ENCODE assay signal across 17 cellular contexts in the genomic region with DNA sequence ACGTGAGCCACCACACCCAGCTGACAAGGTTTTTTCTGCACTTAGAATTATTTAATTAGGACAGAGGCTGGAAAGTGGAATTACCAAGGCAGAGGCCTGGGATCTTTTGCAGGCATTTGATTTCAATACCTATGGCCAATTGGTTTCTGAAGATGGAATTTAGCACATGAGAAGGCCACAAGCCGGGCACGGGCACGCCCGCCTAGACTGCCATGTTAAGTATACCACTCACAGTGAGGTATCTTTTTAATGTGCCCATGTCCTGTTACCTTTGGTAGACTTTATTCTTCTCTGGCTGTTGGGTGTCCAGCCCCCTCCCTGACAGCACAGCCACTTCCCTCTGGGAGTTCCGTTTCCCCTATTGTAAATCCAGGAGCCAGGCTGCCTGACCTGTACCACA. TPM values are rescaled to one million over a fixed set of nuclear protein-coding genes. Genes with fewer than 3 reads are reported as not detected.
DNase-seq lines count a peak whose midpoint lies in the region; TF ChIP-seq lines count a peak whose summit lies in the region.
"Had no signal": no experiment of that assay in that cellular context is flagged by ENCODE, and none has a peak within 500 bp of the region (broad histone marks: within the 10 kb centered on the region; RNA-seq: fewer than 3 reads in every experiment).

No MANE protein-coding gene starts in this region.

- H3K4me2 ChIP-seq in neuronal stem cell (ENCODE audit: insufficient read depth, low read length, poor library complexity, severe bottlenecking): no peak overlapping the region

- H3K27me3 ChIP-seq in neuronal stem cell (ENCODE audit: control insufficient read depth in 3 of 3, insufficient read depth in 3 of 3, low read depth in 1 of 3, low read length in 3 of 3): no peaks in the 10 kb centered on the region
- H3K27me3 ChIP-seq: right atrium auricular region had no signal

- TF ChIP-seq CTCF in mesothelial cell of epicardium (IDR thresholded peaks at IDR 0.05; ENCODE audit: unreplicated experiment): no peak

- DNase-seq in T-helper 2 cell treated with Interferon-gamma antibody and Interleukin-4, amounts not matched to agents 5 μg/mL and 100 μg/mL, for 36 hours (ENCODE audit: low spot score): no peak
- DNase-seq in T-helper 2 cell (no peak), neuronal stem cell (ENCODE audit: low spot score) (no peak), mesothelial cell of epicardium (ENCODE audit: low spot score in 2 of 2, unreplicated experiment in 2 of 2) (no peak), NCI-H2029 (lab: John Stamatoyannopoulos, UW) (no peak), epidermal melanocyte (ENCODE audit: insufficient read length, low spot score) (no peak)
- DNase-seq in activated T-helper 2 cell treated with anti-CD3 and anti-CD28 coated beads, Interferon-gamma antibody, Interleukin-2, Interleukin-4, amounts not matched to agents 10 μg/mL and 5 μg/mL and 100 μg/mL, durations not matched to agents 14 hours and 24 hours and 36 hours (ENCODE audit: low spot score): no peak
- DNase-seq: 8988T; glutamatergic neuron; mesendoderm; NCI-H187; NCI-H526; stimulated activated CD4-positive, alpha-beta T cell treated with anti-CD3 and anti-CD28 coated beads, Interleukin-1b, Interleukin-23, amount 100 ng/mL, for 48 hours had no signal

- no peak overlapping the region for H3K4ac ChIP-seq in neuronal stem cell (ENCODE audit: low read length)

- H4K8ac ChIP-seq in neuronal stem cell (ENCODE audit: low read depth, low read length): no peak overlapping the region

- H3K18ac ChIP-seq in neuronal stem cell (ENCODE audit: low read length): no peak overlapping the region

- H2BK15ac ChIP-seq in neuronal stem cell (ENCODE audit: low read length): no peak overlapping the region

- H3K9me3 ChIP-seq in neuronal stem cell (replicated peaks in 1 of 2; ENCODE audit: control insufficient read depth in 2 of 2, insufficient read depth in 1 of 2, low read depth in 1 of 2, low read length in 2 of 2): no peaks in the 10 kb centered on the region
- H3K9me3 ChIP-seq: right atrium auricular region, thoracic aorta had no signal

- H3K36me3 Mint-ChIP-seq in T-helper 2 cell treated with Interferon-gamma antibody and Interleukin-4, amounts not matched to agents 5 μg/mL and 100 μg/mL, for 36 hours (ENCODE audit: low read depth): peaks cover 30% of the 10 kb centered on the region
- H3K36me3 Mint-ChIP-seq in IgD-negative memory B cell: peaks cover 2% of the 10 kb centered on the region
- peaks cover 12% of the 10 kb centered on the region for H3K36me3 Mint-ChIP-seq in activated T-helper 2 cell treated with anti-CD3 and anti-CD28 coated beads, Interferon-gamma antibody, Interleukin-2, Interleukin-4, amounts not matched to agents 10 μg/mL and 5 μg/mL and 100 μg/mL, durations not matched to agents 14 hours and 24 hours and 36 hours (ENCODE audit: low read depth)
- peaks cover 5% of the 10 kb centered on the region for H3K36me3 Mint-ChIP-seq in mesothelial cell of epicardium

- H3K27me3 Mint-ChIP-seq in T-helper 2 cell treated with Interferon-gamma antibody and Interleukin-4, amounts not matched to agents 5 μg/mL and 100 μg/mL, for 36 hours (ENCODE audit: low read depth): no peaks in the 10 kb centered on the region
- H3K27me3 Mint-ChIP-seq in IgD-negative memory B cell (no peaks in the 10 kb centered on the region), mesothelial cell of epicardium (ENCODE audit: low read depth) (no peaks in the 10 kb centered on the region)
- H3K27me3 Mint-ChIP-seq in activated T-helper 2 cell treated with anti-CD3 and anti-CD28 coated beads, Interferon-gamma antibody, Interleukin-2, Interleukin-4, amounts not matched to agents 10 μg/mL and 5 μg/mL and 100 μg/mL, durations not matched to agents 14 hours and 24 hours and 36 hours (ENCODE audit: low read depth): no peaks in the 10 kb centered on the region

- H3K9me3 Mint-ChIP-seq in T-helper 2 cell treated with Interferon-gamma antibody and Interleukin-4, amounts not matched to agents 5 μg/mL and 100 μg/mL, for 36 hours: no peaks in the 10 kb centered on the region
- H3K9me3 Mint-ChIP-seq in IgD-negative memory B cell (peaks cover 0 to 1% (median 0%) of the 10 kb centered on the region in 3 donors), mesothelial cell of epicardium (no peaks in the 10 kb centered on the region)
- no peaks in the 10 kb centered on the region for H3K9me3 Mint-ChIP-seq in activated T-helper 2 cell treated with anti-CD3 and anti-CD28 coated beads, Interferon-gamma antibody, Interleukin-2, Interleukin-4, amounts not matched to agents 10 μg/mL and 5 μg/mL and 100 μg/mL, durations not matched to agents 14 hours and 24 hours and 36 hours

- no peak overlapping the region for H3K4me3 ChIP-seq in neuronal stem cell (ENCODE audit: low read length in 2 of 2)
- H3K4me3 ChIP-seq: coronary artery, right atrium auricular region, thoracic aorta had no signal

- no peak overlapping the region for H2AFZ ChIP-seq in neuronal stem cell (ENCODE audit: low read length)

- no CpG with 5 or more reads among the region's 6 CpGs for WGBS in neuronal stem cell (ENCODE audit: extremely low coverage in 2 of 2, insufficient read length in 2 of 2, insufficient replicate concordance in 1 of 2), 2 donors

- no peak overlapping the region for H4K91ac ChIP-seq in neuronal stem cell (ENCODE audit: low read depth, low read length, poor library complexity)

- H3K14ac ChIP-seq in neuronal stem cell (ENCODE audit: low read length): no peak overlapping the region

- H3K36me3 ChIP-seq in neuronal stem cell (replicated peaks in 1 of 2; ENCODE audit: control insufficient read depth in 2 of 2, insufficient read depth in 2 of 2, low read length in 2 of 2): no peaks in the 10 kb centered on the region
- H3K36me3 ChIP-seq: right atrium auricular region, thoracic aorta had no signal

- H3K23ac ChIP-seq in neuronal stem cell (ENCODE audit: low read depth, low read length, poor library complexity): no peak overlapping the region

- intact Hi-C loops in activated T-helper 2 cell treated with anti-CD3 and anti-CD28 coated beads, Interferon-gamma antibody, Interleukin-2, Interleukin-4, amounts not matched to agents 10 μg/mL and 5 μg/mL and 100 μg/mL, durations not matched to agents 14 hours and 24 hours and 36 hours (cut with micrococcal nuclease): no loop called here

- H2BK12ac ChIP-seq in neuronal stem cell (ENCODE audit: low read length): no peak overlapping the region

- no peaks in the 10 kb centered on the region for H3K79me1 ChIP-seq in neuronal stem cell (ENCODE audit: low read depth, low read length)

- H3K9ac ChIP-seq in neuronal stem cell (ENCODE audit: low read depth, low read length, poor library complexity): no peak overlapping the region

- no peak overlapping the region for H3K27ac ChIP-seq in neuronal stem cell (replicated peaks; ENCODE audit: low read length)
- H3K27ac ChIP-seq: coronary artery, right atrium auricular region, thoracic aorta had no signal

- peak overlapping the region; percentile 27 for H3K4me3 Mint-ChIP-seq in T-helper 2 cell treated with Interferon-gamma antibody and Interleukin-4, amounts not matched to agents 5 μg/mL and 100 μg/mL, for 36 hours
- peak overlapping the region in 2 of 4 donors; percentile 63 to 87 for H3K4me3 Mint-ChIP-seq in IgD-negative memory B cell
- H3K4me3 Mint-ChIP-seq in activated T-helper 2 cell treated with anti-CD3 and anti-CD28 coated beads, Interferon-gamma antibody, Interleukin-2, Interleukin-4, amounts not matched to agents 10 μg/mL and 5 μg/mL and 100 μg/mL, durations not matched to agents 14 hours and 24 hours and 36 hours (ENCODE audit: low read depth): no peak overlapping the region
- H3K4me3 Mint-ChIP-seq in mesothelial cell of epicardium: no peak overlapping the region

- peak overlapping the region; percentile 87 for H3K27ac Mint-ChIP-seq in T-helper 2 cell treated with Interferon-gamma antibody and Interleukin-4, amounts not matched to agents 5 μg/mL and 100 μg/mL, for 36 hours
- H3K27ac Mint-ChIP-seq in IgD-negative memory B cell (peak overlapping the region in 2 of 3 donors; percentile 57 to 82), mesothelial cell of epicardium (no peak overlapping the region)
- peak overlapping the region; percentile 97 for H3K27ac Mint-ChIP-seq in activated T-helper 2 cell treated with anti-CD3 and anti-CD28 coated beads, Interferon-gamma antibody, Interleukin-2, Interleukin-4, amounts not matched to agents 10 μg/mL and 5 μg/mL and 100 μg/mL, durations not matched to agents 14 hours and 24 hours and 36 hours

- H3K4me1 ChIP-seq in neuronal stem cell (ENCODE audit: control insufficient read depth in 2 of 2, insufficient read depth in 1 of 2, low read depth in 1 of 2, low read length in 2 of 2): peaks cover 0 to 6% of the 10 kb centered on the region in 2 donors

- H2BK5ac ChIP-seq in neuronal stem cell (ENCODE audit: low read length): no peak overlapping the region

- H2BK120ac ChIP-seq in neuronal stem cell (ENCODE audit: low read depth, low read length): peak overlapping the region; percentile 55

- H2AK5ac ChIP-seq in neuronal stem cell (ENCODE audit: low read depth, low read length): no peak overlapping the region

- H3K4me1 Mint-ChIP-seq in T-helper 2 cell treated with Interferon-gamma antibody and Interleukin-4, amounts not matched to agents 5 μg/mL and 100 μg/mL, for 36 hours (ENCODE audit: low read depth): peaks cover 59% of the 10 kb centered on the region
- peaks cover 25 to 43% (median 25%) of the 10 kb centered on the region in 3 donors for H3K4me1 Mint-ChIP-seq in IgD-negative memory B cell
- H3K4me1 Mint-ChIP-seq in activated T-helper 2 cell treated with anti-CD3 and anti-CD28 coated beads, Interferon-gamma antibody, Interleukin-2, Interleukin-4, amounts not matched to agents 10 μg/mL and 5 μg/mL and 100 μg/mL, durations not matched to agents 14 hours and 24 hours and 36 hours (ENCODE audit: low read depth): peaks cover 56% of the 10 kb centered on the region
- H3K4me1 Mint-ChIP-seq in mesothelial cell of epicardium: peaks cover 19% of the 10 kb centered on the region

RNA-seq across cellular contexts. Expression of a gene that starts 18.0 kb away (rescaled TPM):
- polyA plus RNA-seq in IgD-negative memory B cell: 22.2 TPM
- 38.8 and 41.9 TPM in 2 replicates for total RNA-seq in activated T-helper 2 cell treated with anti-CD3 and anti-CD28 coated beads, Interferon-gamma antibody, Interleukin-2, Interleukin-4, amounts not matched to agents 10 μg/mL and 5 μg/mL and 100 μg/mL, durations not matched to agents 14 hours and 24 hours and 36 hours
- polyA plus RNA-seq in neuronal stem cell (2013, experiment 1 of 2): 30.4 TPM
- polyA plus RNA-seq in neuronal stem cell (2013, experiment 2 of 2): 29.3 TPM
- total RNA-seq in mesothelial cell of epicardium: 32.1 to 38.9 TPM (median 36.5 TPM) in 3 replicates
